26 cellular contexts compared by ENCODE assay signal in the genomic region with DNA sequence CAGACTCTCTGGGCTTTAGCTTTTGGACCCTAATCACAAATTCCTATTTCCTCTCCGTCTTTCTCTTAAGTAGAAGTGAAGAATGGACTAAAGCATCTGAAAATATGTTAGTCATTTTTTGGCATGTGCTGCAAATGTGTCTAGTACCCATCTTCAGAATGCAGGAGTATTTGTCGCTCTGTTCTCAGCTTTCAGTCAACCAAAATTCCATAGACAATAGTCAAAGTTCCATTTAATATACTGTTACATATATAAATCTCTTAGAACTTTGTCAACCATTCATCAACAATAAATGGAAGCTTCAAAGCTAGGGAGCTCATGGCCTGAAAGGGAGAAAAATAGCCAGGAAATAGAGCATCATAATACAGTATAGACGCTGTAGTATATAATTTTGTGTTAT.
"Had no signal": no experiment of that assay in that cellular context is flagged by ENCODE, and none has a peak within 500 bp of the region (broad histone marks: within the 10 kb centered on the region; RNA-seq: fewer than 3 reads in every experiment).

No MANE protein-coding gene starts in this region.

- H3K27ac ChIP-seq: Peyer's patch, SJSA1, VCaP had no signal

- ATAC-seq: activated T-cell treated with anti-CD3 and anti-CD28 coated beads, Interleukin-2, amount 50 U/mL, for 4 hours; T-cell had no signal

- H3K36me3 Mint-ChIP-seq: activated CD4-positive, alpha-beta memory T cell treated with anti-CD3 and anti-CD28 coated beads for 36 hours; activated naive CD8-positive, alpha-beta T cell; T-cell had no signal

- H3K27ac Mint-ChIP-seq: activated CD4-positive, alpha-beta memory T cell treated with anti-CD3 and anti-CD28 coated beads for 36 hours; activated CD4-positive, alpha-beta T cell treated with anti-CD3 and anti-CD28 coated beads, Interleukin-2, amount 10 ng/mL, durations not matched to agents 7 days and 5 days; activated naive CD4-positive, alpha-beta T cell treated with anti-CD3 and anti-CD28 coated beads for 36 hours; activated naive CD8-positive, alpha-beta T cell; T-cell had no signal

- H3K36me3 ChIP-seq: MG63, Peyer's patch, SJSA1 had no signal

- H3K4me1 ChIP-seq: Peyer's patch, SJSA1 had no signal

- H3K4me3 ChIP-seq: MG63, Peyer's patch, SJSA1 had no signal

- H3K27me3 ChIP-seq: MG63, Peyer's patch, SJSA1 had no signal

- H3K4me1 Mint-ChIP-seq: activated CD4-positive, alpha-beta T cell treated with anti-CD3 and anti-CD28 coated beads, Interleukin-2, amount 10 ng/mL, durations not matched to agents 7 days and 5 days; T-cell had no signal

- H3K9me3 ChIP-seq: Peyer's patch, SJSA1 had no signal

- DNase-seq: activated CD4-positive, alpha-beta memory T cell treated with anti-CD3 and anti-CD28 coated beads for 36 hours; activated CD4-positive, alpha-beta T cell treated with anti-CD3 and anti-CD28 coated beads, Interleukin-2, amount 10 ng/mL, durations not matched to agents 7 days and 5 days; activated CD4-positive, CD25-positive, alpha-beta regulatory T cell; activated gamma-delta T cell; activated naive CD4-positive, alpha-beta T cell treated with anti-CD3 and anti-CD28 coated beads for 36 hours; activated T-cell treated with anti-CD3 and anti-CD28 coated beads, Interleukin-2, amount 50 U/mL, for 4 hours; amygdala; MG63; MV-4-11; NCI-H1092 treated with DMSO at 0.1 percent for 48 hours; NCI-H1436; NCI-H1694 treated with DMSO at 0.1 percent for 48 hours; NCI-H2029 treated with DMSO at 0.1 percent for 48 hours; NCI-H345; NCI-H510A; NCI-H526 treated with DMSO at 0.1 percent for 48 hours; NCI-H82; OCI-M1; Peyer's patch; SHP77; T-cell; T-helper 2 cell; T1000 had no signal

- H3K4me3 Mint-ChIP-seq: activated CD4-positive, alpha-beta memory T cell treated with anti-CD3 and anti-CD28 coated beads for 36 hours; activated CD4-positive, alpha-beta T cell treated with anti-CD3 and anti-CD28 coated beads, Interleukin-2, amount 10 ng/mL, durations not matched to agents 7 days and 5 days; activated naive CD4-positive, alpha-beta T cell treated with anti-CD3 and anti-CD28 coated beads for 36 hours; activated naive CD8-positive, alpha-beta T cell; activated T-cell treated with anti-CD3 and anti-CD28 coated beads, Interleukin-2, amount 50 U/mL, for 4 hours; T-cell had no signal

- H3K27me3 Mint-ChIP-seq: activated CD4-positive, alpha-beta memory T cell treated with anti-CD3 and anti-CD28 coated beads for 36 hours; activated CD4-positive, alpha-beta T cell treated with anti-CD3 and anti-CD28 coated beads, Interleukin-2, amount 10 ng/mL, durations not matched to agents 7 days and 5 days; activated naive CD8-positive, alpha-beta T cell; T-cell had no signal
